ENCODE assay signal across 8 cellular contexts in the genomic region with DNA sequence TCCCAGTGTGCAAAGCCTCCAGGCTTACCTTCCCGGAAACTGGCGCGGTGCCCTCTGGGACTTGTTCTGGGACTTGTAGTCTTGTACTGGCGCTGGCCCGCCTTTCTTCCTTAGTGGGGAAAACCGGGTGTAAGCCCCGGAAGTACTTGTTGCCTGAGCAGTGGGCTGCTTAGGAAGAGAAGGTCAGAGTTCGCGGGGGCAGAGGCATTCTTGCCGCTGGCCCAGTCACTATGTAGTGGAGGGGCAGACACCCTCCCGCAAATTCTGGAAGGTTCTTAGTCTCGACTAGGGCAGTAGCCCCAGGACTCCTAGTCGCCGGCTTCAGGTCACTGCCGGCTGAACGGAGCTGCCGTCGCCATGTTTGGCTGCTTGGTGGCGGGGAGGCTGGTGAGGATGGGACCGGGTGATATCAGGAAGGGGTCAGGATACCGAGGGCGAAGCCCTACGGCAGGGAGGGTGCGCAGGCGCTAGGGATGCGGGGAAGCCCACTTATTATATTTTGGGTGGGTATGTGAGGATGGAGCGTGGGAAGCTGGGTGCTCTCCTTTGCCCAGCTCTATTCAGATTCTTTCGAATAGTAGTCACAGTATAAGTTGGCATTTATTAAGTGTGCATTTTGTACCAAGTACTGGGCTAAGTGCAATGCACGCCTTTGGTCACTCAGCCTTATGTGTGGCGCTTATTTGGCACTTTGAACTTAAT. TPM values are rescaled to one million over a fixed set of nuclear protein-coding genes. Genes with fewer than 3 reads are reported as not detected.
DNase-seq lines count a peak whose midpoint lies in the region; ATAC-seq and TF ChIP-seq lines count a peak whose summit lies in the region.

A gene with protein sequence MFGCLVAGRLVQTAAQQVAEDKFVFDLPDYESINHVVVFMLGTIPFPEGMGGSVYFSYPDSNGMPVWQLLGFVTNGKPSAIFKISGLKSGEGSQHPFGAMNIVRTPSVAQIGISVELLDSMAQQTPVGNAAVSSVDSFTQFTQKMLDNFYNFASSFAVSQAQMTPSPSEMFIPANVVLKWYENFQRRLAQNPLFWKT (plus strand): TSS at position 149 of the 702 bp plus-strand sequence. CDS start 209 bp downstream, at position 358.

- H3K4me3 ChIP-seq in testis = peak within 1 kb of the TSS; percentile 69 to 92

- no peaks in the 10 kb centered on the region for H3K9me3 Mint-ChIP-seq in activated naive CD8-positive, alpha-beta T cell (ENCODE audit: low read depth)

- CTCF ChIA-PET in GM10248 (lab: Yijun Ruan, JAX) = interaction anchor here (0.9 to 4.2 kb wide), 5 partner anchors 8 to 32 kb away, joined by 3 to 43 read pairs (median 4); no protein-coding TSS in a partner anchor

- H3K27ac Mint-ChIP-seq in activated naive CD8-positive, alpha-beta T cell = peak within 1 kb of the TSS; percentile 98

- H3K27me3 Mint-ChIP-seq in activated naive CD8-positive, alpha-beta T cell = no peaks in the 10 kb centered on the region

- peak within 1 kb of the TSS; percentile 100 for H3K4me3 Mint-ChIP-seq in activated naive CD8-positive, alpha-beta T cell

- DNase-seq in GM10248 (ENCODE audit: extremely low spot score) (peak; percentile 88), NCI-H1105 (lab: John Stamatoyannopoulos, UW) (peak; percentile 99), SKM-1 treated with dmso at 0.1 percent for 144 hours (lab: John Stamatoyannopoulos, UW; ENCODE audit: unreplicated experiment) (peak; percentile 92), glomerular visceral epithelial cell (ENCODE audit: extremely low spot score) (peak; percentile 96), omental fat pad (ENCODE audit: low spot score) (peak; percentile 100), testis (peak; percentile 100)

- TF ChIP-seq CTCF in GM10248 (IDR thresholded peaks at IDR 0.05; ENCODE audit: control extremely low read depth, extremely low read depth, low read depth, missing control alignments) (no peak), omental fat pad (IDR thresholded peaks at IDR 0.05) (no peak), testis (IDR thresholded peaks at IDR 0.05) (no peak)

- H3K4me1 Mint-ChIP-seq in activated naive CD8-positive, alpha-beta T cell (ENCODE audit: low read depth) = peaks cover 29% of the 10 kb centered on the region

- no peaks in the 10 kb centered on the region for H3K36me3 ChIP-seq in testis (ENCODE audit: low read depth, missing control alignments)

- ATAC-seq in HG02623 (IDR thresholded peaks at IDR 0.05; ENCODE audit: unreplicated experiment) (peak; percentile 98), omental fat pad (ENCODE audit: low FRiP score) (peak; percentile 99)

- POLR2A ChIA-PET in GM10248 (lab: Yijun Ruan, JAX) = no interaction called here

- peaks cover 11% of the 10 kb centered on the region for H3K4me1 ChIP-seq in testis

- peak within 1 kb of the TSS; percentile 88 to 91 for H3K27ac ChIP-seq in testis

- intact Hi-C loops in testis (cut with DNase I; ENCODE audit: low total_unique reads) = no loop called here

- 0 to 1% methylated on average over 22 to 30 of the region's 30 CpGs for WGBS in testis, 2 donors

- H3K27me3 ChIP-seq in testis = no peaks in the 10 kb centered on the region

- no peaks in the 10 kb centered on the region for H3K9me3 ChIP-seq in testis

- TF ChIP-seq POLR2A in testis (IDR thresholded peaks at IDR 0.05) = no peak

- no peaks in the 10 kb centered on the region for H3K36me3 Mint-ChIP-seq in activated naive CD8-positive, alpha-beta T cell

RNA-seq across cellular contexts. Expression of the gene that starts here (rescaled TPM):
- total RNA-seq in omental fat pad (10 to 100 TPM; 19.6 to 38.2 (median 33.9) TPM), testis (10 to 100 TPM; 34.1 to 38.1 TPM)
- 48.7 TPM for polyA plus RNA-seq in testis (ENCODE audit: insufficient read depth, low read depth, low replicate concordance)

Comparison
In these comparisons a context has a peak if more than half of its experiments do, and no peak if none do; other contexts are left out.
1. Peak in every context shown above with its lines: DNase-seq, ATAC-seq, H3K4me3 ChIP-seq and H3K27ac ChIP-seq.